ENCODE assay signal across 11 cellular contexts in genomic region chr13:30845297-30846214, GRCh38.
DNase-seq lines count a peak whose midpoint lies in the region; ATAC-seq and TF ChIP-seq lines count a peak whose summit lies in the region.
"Had no signal": no experiment of that assay in that cellular context is flagged by ENCODE, and none has a peak within 500 bp of the region (broad histone marks: within the 10 kb centered on the region; RNA-seq: fewer than 3 reads in every experiment).

No MANE protein-coding gene starts in this region.

- no peaks in the 10 kb centered on the region for H3K9me3 Mint-ChIP-seq in activated naive CD4-positive, alpha-beta T cell treated with anti-CD3 and anti-CD28 coated beads, Interleukin-2, amount 50 U/mL, for 24 hours
- peaks cover 4% of the 10 kb centered on the region for H3K9me3 Mint-ChIP-seq in chondrocyte (ENCODE audit: low read depth)
- H3K9me3 Mint-ChIP-seq in stimulated activated naive B cell treated with anti-CD40 and anti-IgM and Interleukin-4, amounts not matched to agents 10 μg/mL and 1 μg/mL and 100 μg/mL, for 72 hours: peaks cover 0 to 5% of the 10 kb centered on the region in 2 donors

- H3K27me3 Mint-ChIP-seq in activated naive CD4-positive, alpha-beta T cell treated with anti-CD3 and anti-CD28 coated beads, Interleukin-2, amount 50 U/mL, for 24 hours: no peaks in the 10 kb centered on the region
- no peaks in the 10 kb centered on the region for H3K27me3 Mint-ChIP-seq in chondrocyte (ENCODE audit: low read depth)
- H3K27me3 Mint-ChIP-seq in stimulated activated naive B cell treated with anti-CD40 and anti-IgM and Interleukin-4, amounts not matched to agents 10 μg/mL and 1 μg/mL and 100 μg/mL, for 72 hours: peaks cover 0 to 3% of the 10 kb centered on the region in 2 donors

- TF ChIP-seq CTCF in chondrocyte (IDR thresholded peaks at IDR 0.05) (no peak), GM10266 (IDR thresholded peaks at IDR 0.05; ENCODE audit: control insufficient read depth, insufficient read depth, low read depth, missing control alignments) (no peak)

- no peak overlapping the region for H3K4me3 Mint-ChIP-seq in activated naive CD4-positive, alpha-beta T cell treated with anti-CD3 and anti-CD28 coated beads, Interleukin-2, amount 50 U/mL, for 24 hours
- no peak overlapping the region for H3K4me3 Mint-ChIP-seq in chondrocyte (ENCODE audit: unreplicated experiment)
- no peak overlapping the region for H3K4me3 Mint-ChIP-seq in stimulated activated naive B cell treated with anti-CD40 and anti-IgM and Interleukin-4, amounts not matched to agents 10 μg/mL and 1 μg/mL and 100 μg/mL, for 72 hours

- H3K36me3 Mint-ChIP-seq in activated naive CD4-positive, alpha-beta T cell treated with anti-CD3 and anti-CD28 coated beads, Interleukin-2, amount 50 U/mL, for 24 hours: no peaks in the 10 kb centered on the region
- H3K36me3 Mint-ChIP-seq in chondrocyte (ENCODE audit: low read depth): no peaks in the 10 kb centered on the region
- no peaks in the 10 kb centered on the region for H3K36me3 Mint-ChIP-seq in stimulated activated naive B cell treated with anti-CD40 and anti-IgM and Interleukin-4, amounts not matched to agents 10 μg/mL and 1 μg/mL and 100 μg/mL, for 72 hours

- no peaks in the 10 kb centered on the region for H3K4me1 Mint-ChIP-seq in activated naive CD4-positive, alpha-beta T cell treated with anti-CD3 and anti-CD28 coated beads, Interleukin-2, amount 50 U/mL, for 24 hours
- H3K4me1 Mint-ChIP-seq in chondrocyte (ENCODE audit: low read depth): peaks cover 38% of the 10 kb centered on the region
- H3K4me1 Mint-ChIP-seq in stimulated activated naive B cell treated with anti-CD40 and anti-IgM and Interleukin-4, amounts not matched to agents 10 μg/mL and 1 μg/mL and 100 μg/mL, for 72 hours: peaks cover 0 to 8% of the 10 kb centered on the region in 2 donors

- peak overlapping the region; percentile 6 for H3K27ac Mint-ChIP-seq in activated naive CD4-positive, alpha-beta T cell treated with anti-CD3 and anti-CD28 coated beads, Interleukin-2, amount 50 U/mL, for 24 hours
- peak overlapping the region; percentile 10 for H3K27ac Mint-ChIP-seq in chondrocyte (ENCODE audit: unreplicated experiment)
- no peak overlapping the region for H3K27ac Mint-ChIP-seq in stimulated activated naive B cell treated with anti-CD40 and anti-IgM and Interleukin-4, amounts not matched to agents 10 μg/mL and 1 μg/mL and 100 μg/mL, for 72 hours

- no peak for DNase-seq in activated naive CD4-positive, alpha-beta T cell (lab: John Stamatoyannopoulos, UW)
- peak; percentile 67 for DNase-seq in MV-4-11 (lab: John Stamatoyannopoulos, UW)
- DNase-seq in chondrocyte (ENCODE audit: low spot score): no peak
- DNase-seq in stimulated activated naive B cell treated with anti-CD40 and anti-IgM and Interleukin-4, amounts not matched to agents 10 μg/mL and 1 μg/mL and 100 μg/mL, for 72 hours: no peak
- DNase-seq in GM03348 (ENCODE audit: low spot score): no peak
- DNase-seq in GM10266 (ENCODE audit: extremely low spot score): no peak
- DNase-seq: activated naive CD4-positive, alpha-beta T cell treated with anti-CD3 and anti-CD28 coated beads, Interleukin-2, amount 50 U/mL, for 16 hours; effector CD4-positive, alpha-beta T cell; NCI-H446 treated with DMSO at 0.1 percent for 48 hours had no signal

- peak; percentile 71 to 84 for ATAC-seq in stimulated activated naive B cell treated with anti-CD40 and anti-IgM and Interleukin-4, amounts not matched to agents 10 μg/mL and 1 μg/mL and 100 μg/mL, for 72 hours (replicated peaks)
- no peak for ATAC-seq in HG03097 (IDR thresholded peaks at IDR 0.05; ENCODE audit: low FRiP score, unreplicated experiment)
